ENCODE assay signal across 9 cellular contexts in genomic region chr9:74499111-74499601, GRCh38. TPM values are rescaled to one million over a fixed set of nuclear protein-coding genes. Genes with fewer than 3 reads are reported as not detected.
A peak's percentile ranks its signal among the peaks of the same experiment; 100 is the strongest.
DNase-seq lines count a peak whose midpoint lies in the region; ATAC-seq and TF ChIP-seq lines count a peak whose summit lies in the region.
"Had no signal": no experiment of that assay in that cellular context is flagged by ENCODE, and none has a peak within 500 bp of the region (broad histone marks: within the 10 kb centered on the region; RNA-seq: fewer than 3 reads in every experiment).

No MANE protein-coding gene starts in this region.

- H3K4me3 Mint-ChIP-seq in activated CD4-positive, alpha-beta memory T cell treated with anti-CD3 and anti-CD28 coated beads, Interleukin-2, amount 10 ng/mL, durations not matched to agents 7 days and 5 days = peak overlapping the region; percentile 40
- H3K4me3 Mint-ChIP-seq in activated CD4-positive, alpha-beta memory T cell treated with anti-CD3 and anti-CD28 coated beads for 36 hours = no peak overlapping the region
- peak overlapping the region; percentile 62 for H3K4me3 Mint-ChIP-seq in memory B cell

- H3K36me3 ChIP-seq in thyroid gland = no peaks in the 10 kb centered on the region

- no peaks in the 10 kb centered on the region for H3K27me3 ChIP-seq in thyroid gland

- CTCF ChIA-PET in activated CD4-positive, alpha-beta memory T cell treated with anti-CD3 and anti-CD28 coated beads, Interleukin-2, amount 10 ng/mL, durations not matched to agents 7 days and 5 days (lab: Charles Lee) = no interaction called here
- CTCF ChIA-PET in activated CD4-positive, alpha-beta memory T cell treated with anti-CD3 and anti-CD28 coated beads for 36 hours (lab: Charles Lee) = no interaction called here

- H3K27ac ChIP-seq in thyroid gland = no peak overlapping the region

- in situ Hi-C loops in astrocyte of the spinal cord (cut with HindIII; ENCODE audit: low sequenced_read_pairs) = no loop called here

- TF ChIP-seq CTCF in astrocyte of the spinal cord (IDR thresholded peaks at IDR 0.05; ENCODE audit: low read depth, low read length) (no peak), thyroid gland (IDR thresholded peaks at IDR 0.05) (no peak)

- no peaks in the 10 kb centered on the region for H3K9me3 Mint-ChIP-seq in activated CD4-positive, alpha-beta memory T cell treated with anti-CD3 and anti-CD28 coated beads, Interleukin-2, amount 10 ng/mL, durations not matched to agents 7 days and 5 days
- H3K9me3 Mint-ChIP-seq in activated CD4-positive, alpha-beta memory T cell treated with anti-CD3 and anti-CD28 coated beads for 36 hours = no peaks in the 10 kb centered on the region
- no peaks in the 10 kb centered on the region for H3K9me3 Mint-ChIP-seq in memory B cell

- peaks cover 5% of the 10 kb centered on the region for H3K36me3 Mint-ChIP-seq in activated CD4-positive, alpha-beta memory T cell treated with anti-CD3 and anti-CD28 coated beads, Interleukin-2, amount 10 ng/mL, durations not matched to agents 7 days and 5 days (ENCODE audit: low read depth)
- H3K36me3 Mint-ChIP-seq in activated CD4-positive, alpha-beta memory T cell treated with anti-CD3 and anti-CD28 coated beads for 36 hours = no peaks in the 10 kb centered on the region
- no peaks in the 10 kb centered on the region for H3K36me3 Mint-ChIP-seq in memory B cell

- no peak for DNase-seq in activated CD4-positive, alpha-beta memory T cell treated with anti-CD3 and anti-CD28 coated beads, Interleukin-2, amount 10 ng/mL, durations not matched to agents 7 days and 5 days
- no peak for DNase-seq in activated CD4-positive, alpha-beta memory T cell treated with anti-CD3 and anti-CD28 coated beads for 36 hours
- DNase-seq in astrocyte of the spinal cord (ENCODE audit: low read depth, low spot score) (peak; percentile 8), memory B cell (ENCODE audit: low spot score in 2 of 2) (peak in 1 of 2 donors; percentile 9), thyroid gland (peak in 1 of 2 donors; percentile 17), HuH-7.5 (ENCODE audit: low spot score) (no peak), hippocampal formation (lab: John Stamatoyannopoulos, UW) (no peak)
- DNase-seq: NCI-H1048 had no signal

- H3K27ac Mint-ChIP-seq in activated CD4-positive, alpha-beta memory T cell treated with anti-CD3 and anti-CD28 coated beads, Interleukin-2, amount 10 ng/mL, durations not matched to agents 7 days and 5 days = no peak overlapping the region
- no peak overlapping the region for H3K27ac Mint-ChIP-seq in activated CD4-positive, alpha-beta memory T cell treated with anti-CD3 and anti-CD28 coated beads for 36 hours
- H3K27ac Mint-ChIP-seq in memory B cell = no peak overlapping the region

- no peaks in the 10 kb centered on the region for H3K9me3 ChIP-seq in thyroid gland

- peaks cover 55% of the 10 kb centered on the region for H3K27me3 Mint-ChIP-seq in activated CD4-positive, alpha-beta memory T cell treated with anti-CD3 and anti-CD28 coated beads, Interleukin-2, amount 10 ng/mL, durations not matched to agents 7 days and 5 days
- peaks cover 41% of the 10 kb centered on the region for H3K27me3 Mint-ChIP-seq in activated CD4-positive, alpha-beta memory T cell treated with anti-CD3 and anti-CD28 coated beads for 36 hours
- H3K27me3 Mint-ChIP-seq in memory B cell = peaks cover 21% of the 10 kb centered on the region

- peak overlapping the region; percentile 60 for H3K4me3 ChIP-seq in astrocyte of the spinal cord (ENCODE audit: low read depth, low read length)
- peak overlapping the region; percentile 43 to 84 (median 53) for H3K4me3 ChIP-seq in thyroid gland (replicated peaks in 1 of 3)

- H3K4me1 Mint-ChIP-seq in activated CD4-positive, alpha-beta memory T cell treated with anti-CD3 and anti-CD28 coated beads, Interleukin-2, amount 10 ng/mL, durations not matched to agents 7 days and 5 days = peaks cover 29% of the 10 kb centered on the region
- H3K4me1 Mint-ChIP-seq in activated CD4-positive, alpha-beta memory T cell treated with anti-CD3 and anti-CD28 coated beads for 36 hours (ENCODE audit: low read depth) = peaks cover 23% of the 10 kb centered on the region
- H3K4me1 Mint-ChIP-seq in memory B cell = peaks cover 20% of the 10 kb centered on the region

- intact Hi-C loops in activated CD4-positive, alpha-beta memory T cell treated with anti-CD3 and anti-CD28 coated beads for 36 hours (cut with micrococcal nuclease) = no loop called here
- intact Hi-C loops in thyroid gland (cut with DNase I) = no loop called here

- POLR2A ChIA-PET in activated CD4-positive, alpha-beta memory T cell treated with anti-CD3 and anti-CD28 coated beads, Interleukin-2, amount 10 ng/mL, durations not matched to agents 7 days and 5 days (lab: Charles Lee) = no interaction called here
- POLR2A ChIA-PET in activated CD4-positive, alpha-beta memory T cell treated with anti-CD3 and anti-CD28 coated beads for 36 hours (lab: Charles Lee) = no interaction called here

- no peak for TF ChIP-seq POLR2A in thyroid gland (IDR thresholded peaks at IDR 0.05)

- 1 to 2% methylated on average over 15 to 16 of the region's 19 CpGs for WGBS in thyroid gland, 2 donors

- no peak for ATAC-seq in memory B cell (ENCODE audit: low read depth)
- ATAC-seq in GM18870 (IDR thresholded peaks at IDR 0.05; ENCODE audit: unreplicated experiment) = no peak

- peaks cover 14 to 19% of the 10 kb centered on the region in 2 donors for H3K4me1 ChIP-seq in thyroid gland

RNA-seq across cellular contexts. Expression of gene RORB, which starts 2.0 kb away (rescaled TPM):
- total RNA-seq in activated CD4-positive, alpha-beta memory T cell treated with anti-CD3 and anti-CD28 coated beads, Interleukin-2, amount 10 ng/mL, durations not matched to agents 7 days and 5 days = under 1 TPM; 0.13 to 0.18 TPM
- total RNA-seq in activated CD4-positive, alpha-beta memory T cell treated with anti-CD3 and anti-CD28 coated beads for 36 hours = under 1 TPM; 0.02 to 0.07 TPM
- total RNA-seq in thyroid gland = 1 to 10 TPM in 3 of 4 donors, under 1 TPM in 1; 0.27 to 1.8 (median 1.3) TPM
